In the genomic region with DNA sequence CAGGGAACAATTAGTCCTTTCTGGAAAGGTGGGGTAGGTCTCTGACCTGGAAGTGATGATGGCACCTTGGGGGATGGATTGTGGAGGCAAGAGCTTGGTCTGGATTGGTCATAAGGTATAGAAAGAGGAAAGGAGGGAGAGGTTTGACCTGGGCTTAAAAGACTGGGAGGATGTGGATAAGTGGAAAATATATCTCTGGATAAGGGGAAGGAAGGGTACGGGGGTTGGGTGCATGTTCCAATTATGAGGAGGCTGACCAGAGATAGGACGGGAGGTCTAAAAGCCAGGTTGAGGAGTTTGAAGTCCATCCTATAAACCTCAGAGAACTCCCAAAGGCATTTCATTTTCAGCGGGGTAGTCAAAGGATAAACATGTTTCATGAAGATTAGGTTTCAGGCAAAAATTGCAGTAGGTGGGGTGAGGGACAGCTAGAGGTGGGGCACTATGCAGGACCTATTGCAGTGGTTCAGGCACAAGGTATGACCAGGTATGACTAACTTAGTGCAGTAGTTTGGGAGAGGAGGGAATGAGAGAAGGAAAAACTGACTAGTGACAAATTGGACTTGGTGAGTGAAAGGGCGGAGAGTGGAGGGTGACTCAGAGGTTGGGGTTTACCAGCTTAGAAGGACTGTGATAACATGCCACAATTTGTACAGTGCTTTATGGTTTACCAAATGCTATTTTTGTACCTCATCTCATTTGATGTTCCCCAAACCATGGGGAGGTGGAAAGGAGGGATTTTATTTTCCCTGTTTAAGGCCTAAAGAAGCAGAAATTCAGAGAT, we compare ENCODE assay signal across 8 cellular contexts. TPM values are rescaled to one million over a fixed set of nuclear protein-coding genes. Genes with fewer than 3 reads are reported as not detected.
A peak's percentile ranks its signal among the peaks of the same experiment; 100 is the strongest.
DNase-seq lines count a peak whose midpoint lies in the region; ATAC-seq lines count a peak whose summit lies in the region.
"Had no signal": no experiment of that assay in that cellular context is flagged by ENCODE, and none has a peak within 500 bp of the region (broad histone marks: within the 10 kb centered on the region; RNA-seq: fewer than 3 reads in every experiment).

No MANE protein-coding gene starts in this region.

- DNase-seq in activated CD4-positive, alpha-beta T cell treated with anti-CD3 and anti-CD28 coated beads for 48 hours = peak; percentile 61
- DNase-seq in fibroblast of the conjunctiva (ENCODE audit: low read depth) = peak; percentile 49
- peak; percentile 16 for DNase-seq in stimulated activated CD8-positive, alpha-beta memory T cell treated with anti-CD3 and anti-CD28 coated beads, Interleukin-12 subunit alpha, Interleukin-12 subunit beta, amount 100 ng/mL, for 4 hours (ENCODE audit: low read depth)
- DNase-seq in mesenteric fat pad (ENCODE audit: low spot score) = no peak
- no peak for DNase-seq in DMS153 (lab: John Stamatoyannopoulos, UW)
- DNase-seq: spleen had no signal

- ATAC-seq in HG02798 (IDR thresholded peaks at IDR 0.05; ENCODE audit: poor library complexity, unreplicated experiment) = peak; percentile 47
- ATAC-seq in HG03159 (IDR thresholded peaks at IDR 0.05; ENCODE audit: unreplicated experiment) = no peak

RNA-seq across cellular contexts. Expression of gene PDE8A, which starts 10.7 kb away (rescaled TPM):
- 80.4 TPM for total RNA-seq in mesenteric fat pad

Comparison
In these comparisons a context has a peak if more than half of its experiments do, and no peak if none do; other contexts are left out.
1. DNase-seq: peak in activated CD4-positive, alpha-beta T cell treated with anti-CD3 and anti-CD28 coated beads for 48 hours (single experiment), fibroblast of the conjunctiva (single experiment) and stimulated activated CD8-positive, alpha-beta memory T cell treated with anti-CD3 and anti-CD28 coated beads, Interleukin-12 subunit alpha, Interleukin-12 subunit beta, amount 100 ng/mL, for 4 hours (single experiment); none in mesenteric fat pad (single experiment) and DMS153 (single experiment).